ENCODE assay signal across 19 cellular contexts in the genomic region with DNA sequence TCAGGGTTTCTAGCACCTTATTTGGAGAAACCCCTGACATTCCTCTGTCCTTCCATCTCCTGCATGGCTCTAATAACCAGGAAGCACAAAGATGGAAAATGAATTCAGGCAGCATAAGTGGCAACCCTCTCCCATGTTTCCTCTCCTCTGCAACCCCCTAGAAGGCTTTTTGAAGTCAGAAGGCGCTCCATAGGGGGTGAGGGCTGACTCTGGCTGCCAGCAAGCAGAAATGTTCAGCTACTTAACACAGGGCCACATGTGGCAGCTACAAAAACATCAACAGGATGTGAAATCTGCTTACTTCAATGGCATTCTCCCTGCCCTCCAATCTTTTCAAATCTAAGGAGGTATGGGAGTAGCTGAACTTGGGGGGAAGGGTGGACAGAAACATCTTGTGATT. TPM values are rescaled to one million over a fixed set of nuclear protein-coding genes. Genes with fewer than 3 reads are reported as not detected.
"Had no signal": no experiment of that assay in that cellular context is flagged by ENCODE, and none has a peak within 500 bp of the region (broad histone marks: within the 10 kb centered on the region; RNA-seq: fewer than 3 reads in every experiment).

No MANE protein-coding gene starts in this region.

- ATAC-seq: activated CD4-positive, alpha-beta T cell treated with anti-CD3 and anti-CD28 coated beads for 36 hours; lower lobe of right lung had no signal

- H3K36me3 ChIP-seq: ascending aorta, breast epithelium, esophagus muscularis mucosa, lower lobe of right lung, suprapubic skin had no signal

- H3K4me1 ChIP-seq: ascending aorta, breast epithelium, esophagus muscularis mucosa, lower lobe of right lung, suprapubic skin had no signal

- FAIRE-seq: endothelial cell of umbilical vein, TTC549 had no signal

- H3K9me3 ChIP-seq: ascending aorta, breast epithelium, suprapubic skin had no signal

- H3K27me3 ChIP-seq: ascending aorta, breast epithelium, esophagus muscularis mucosa, suprapubic skin had no signal

- H3K27ac ChIP-seq: ascending aorta, breast epithelium, esophagus muscularis mucosa, lower lobe of right lung, suprapubic skin had no signal

- DNase-seq: activated CD4-positive, alpha-beta T cell treated with anti-CD3 and anti-CD28 coated beads for 36 hours; activated CD4-positive, alpha-beta T cell treated with anti-CD3 and anti-CD28 coated beads, Interleukin-2, amount 50 U/mL, for 48 hours; activated gamma-delta T cell; effector CD8-positive, alpha-beta T cell; islet precursor cell; lower lobe of right lung; midbrain; occipital lobe; posterior cingulate gyrus; retina; stimulated activated CD8-positive, alpha-beta memory T cell treated with anti-CD3 and anti-CD28 coated beads, Interleukin-4, amount 100 ng/mL, for 48 hours; stimulated activated naive CD4-positive, alpha-beta T cell treated with Interleukin-2 at 50 U/mL for 16 hours; trophoblast cell had no signal

- H3K4me3 ChIP-seq: ascending aorta, breast epithelium, esophagus muscularis mucosa, lower lobe of right lung, suprapubic skin had no signal

RNA-seq across cellular contexts. Expression of a gene that starts 55.2 kb away (rescaled TPM):
- total RNA-seq: activated CD4-positive, alpha-beta T cell treated with anti-CD3 and anti-CD28 coated beads for 36 hours; ascending aorta; endothelial cell of umbilical vein had no signal
- polyA plus RNA-seq: endothelial cell of umbilical vein had no signal
